Comparison of ENCODE assay signal across 17 cellular contexts in the genomic region with DNA sequence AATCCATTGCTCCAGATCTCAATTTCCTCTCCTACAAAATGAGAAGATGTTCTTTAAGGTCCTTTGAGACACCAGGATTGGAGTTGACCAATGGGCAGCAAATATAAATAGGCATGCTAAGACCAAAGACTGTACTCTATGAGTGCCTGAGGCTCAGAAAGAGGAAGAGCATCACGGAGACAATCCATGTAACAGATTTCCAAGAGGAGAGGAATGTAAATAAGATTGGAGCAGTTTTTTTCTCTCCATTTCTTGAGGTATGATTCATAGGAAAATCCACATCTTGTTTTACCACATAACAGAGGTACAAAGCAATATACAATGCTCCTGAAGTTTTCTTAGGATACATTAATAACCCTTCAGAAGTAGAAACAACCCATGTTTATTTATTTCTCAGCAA.
DNase-seq lines count a peak whose midpoint lies in the region; ATAC-seq and TF ChIP-seq lines count a peak whose summit lies in the region.
"Had no signal": no experiment of that assay in that cellular context is flagged by ENCODE, and none has a peak within 500 bp of the region (broad histone marks: within the 10 kb centered on the region; RNA-seq: fewer than 3 reads in every experiment).

No MANE protein-coding gene starts in this region.

- no peak for TF ChIP-seq CTCF in SU-DHL-6 (IDR thresholded peaks at IDR 0.05; ENCODE audit: insufficient read depth, low read length, poor library complexity, severe bottlenecking)
- TF ChIP-seq CTCF in fibroblast of the aortic adventitia (IDR thresholded peaks at IDR 0.05; ENCODE audit: insufficient read depth, low read length): no peak

- no peaks in the 10 kb centered on the region for H3K27me3 ChIP-seq in SU-DHL-6 (ENCODE audit: low read length)
- H3K27me3 ChIP-seq: sigmoid colon had no signal

- no peaks in the 10 kb centered on the region for H4K20me1 ChIP-seq in SU-DHL-6 (ENCODE audit: low read depth, low read length)

- no peak for ATAC-seq in GM18505 (IDR thresholded peaks at IDR 0.05; ENCODE audit: unreplicated experiment)
- ATAC-seq: left lobe of liver, natural killer cell had no signal

- H3K4me3 ChIP-seq in SU-DHL-6 (ENCODE audit: insufficient read depth, low read length, poor library complexity, severe bottlenecking) (no peak overlapping the region), fibroblast of the aortic adventitia (ENCODE audit: low read depth, low read length) (no peak overlapping the region)
- H3K4me3 ChIP-seq: sigmoid colon had no signal

- no peak overlapping the region for H2AFZ ChIP-seq in SU-DHL-6 (ENCODE audit: low read depth, low read length, severe bottlenecking)

- peak overlapping the region; percentile 42 for H3K4me2 ChIP-seq in SU-DHL-6 (ENCODE audit: low read depth, low read length, poor library complexity, severe bottlenecking)

- no peaks in the 10 kb centered on the region; the same call in 1 of the 2 replicates for H3K9me2 ChIP-seq in SU-DHL-6 (replicated peaks; ENCODE audit: insufficient read depth, low read length)

- H3K27ac ChIP-seq in SU-DHL-6 (ENCODE audit: low read depth, low read length): peak overlapping the region; percentile 60
- H3K27ac ChIP-seq: sigmoid colon had no signal

- no peak for TF ChIP-seq POLR2A in GM18505 (IDR thresholded peaks at IDR 0.05; ENCODE audit: borderline replicate concordance, extremely low read depth, insufficient read depth, insufficient read length)

- no peaks in the 10 kb centered on the region for H3K9me3 ChIP-seq in SU-DHL-6 (ENCODE audit: insufficient read depth, low read length)
- H3K9me3 ChIP-seq: sigmoid colon had no signal

- DNase-seq in H4 (ENCODE audit: low spot score): peak; percentile 16
- DNase-seq in fibroblast of the aortic adventitia (ENCODE audit: low read depth): peak; percentile 64
- no peak for DNase-seq in NOMO-1 (lab: John Stamatoyannopoulos, UW; ENCODE audit: unreplicated experiment in 2 of 2)
- no peak for DNase-seq in occipital lobe (lab: John Stamatoyannopoulos, UW)
- no peak for DNase-seq in SHP77 treated with DMSO at 0.1 percent for 48 hours (lab: John Stamatoyannopoulos, UW)
- DNase-seq: activated CD8-positive, alpha-beta memory T cell treated with anti-CD3 and anti-CD28 coated beads, Interleukin-2, amount 50 U/mL, for 48 hours; activated naive CD8-positive, alpha-beta T cell treated with anti-CD3 and anti-CD28 coated beads for 36 hours; COR-L47; dermis blood vessel endothelial cell; glutamatergic neuron; natural killer cell; NCI-H2029; NK-92 treated with Interleukin-12 subunit alpha and Interleukin-12 subunit beta, amount 100 ng/mL, for 24 hours; sigmoid colon had no signal

- H3K79me2 ChIP-seq in SU-DHL-6 (ENCODE audit: insufficient read depth, low read length): no peaks in the 10 kb centered on the region

- H3F3A ChIP-seq in SU-DHL-6 (ENCODE audit: insufficient read depth): 0 out of 2 replicates have a peak, but pooled peaks cover 4% of the 10 kb centered on the region

- no peak overlapping the region for H3K9ac ChIP-seq in SU-DHL-6 (ENCODE audit: low read length)

- H3K36me3 ChIP-seq in SU-DHL-6 (ENCODE audit: low read length): no peaks in the 10 kb centered on the region
- H3K36me3 ChIP-seq: sigmoid colon had no signal

Comparison
In these comparisons a context has a peak if more than half of its experiments do, and no peak if none do; other contexts are left out.
1. DNase-seq: peak in H4 (single experiment) and fibroblast of the aortic adventitia (single experiment); none in NOMO-1 (0 of 2), occipital lobe (single experiment) and SHP77 treated with DMSO at 0.1 percent for 48 hours (single experiment).